ENCODE assay signal across 1 cellular context in genomic region chr4:77156912-77157858, GRCh38.
TF ChIP-seq lines count a peak whose summit lies in the region.

A gene with protein sequence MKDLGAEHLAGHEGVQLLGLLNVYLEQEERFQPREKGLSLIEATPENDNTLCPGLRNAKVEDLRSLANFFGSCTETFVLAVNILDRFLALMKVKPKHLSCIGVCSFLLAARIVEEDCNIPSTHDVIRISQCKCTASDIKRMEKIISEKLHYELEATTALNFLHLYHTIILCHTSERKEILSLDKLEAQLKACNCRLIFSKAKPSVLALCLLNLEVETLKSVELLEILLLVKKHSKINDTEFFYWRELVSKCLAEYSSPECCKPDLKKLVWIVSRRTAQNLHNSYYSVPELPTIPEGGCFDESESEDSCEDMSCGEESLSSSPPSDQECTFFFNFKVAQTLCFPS (plus strand): TSS chr4:77157207. CDS start chr4:77158533, 1,326 bp downstream.

TF ChIP-seq in HepG2, 621 proteins besides CTCF, POLR2A, EP300 and RAD21 (continued from another document and continues in another):
- TF ChIP-seq, protein P1, sequence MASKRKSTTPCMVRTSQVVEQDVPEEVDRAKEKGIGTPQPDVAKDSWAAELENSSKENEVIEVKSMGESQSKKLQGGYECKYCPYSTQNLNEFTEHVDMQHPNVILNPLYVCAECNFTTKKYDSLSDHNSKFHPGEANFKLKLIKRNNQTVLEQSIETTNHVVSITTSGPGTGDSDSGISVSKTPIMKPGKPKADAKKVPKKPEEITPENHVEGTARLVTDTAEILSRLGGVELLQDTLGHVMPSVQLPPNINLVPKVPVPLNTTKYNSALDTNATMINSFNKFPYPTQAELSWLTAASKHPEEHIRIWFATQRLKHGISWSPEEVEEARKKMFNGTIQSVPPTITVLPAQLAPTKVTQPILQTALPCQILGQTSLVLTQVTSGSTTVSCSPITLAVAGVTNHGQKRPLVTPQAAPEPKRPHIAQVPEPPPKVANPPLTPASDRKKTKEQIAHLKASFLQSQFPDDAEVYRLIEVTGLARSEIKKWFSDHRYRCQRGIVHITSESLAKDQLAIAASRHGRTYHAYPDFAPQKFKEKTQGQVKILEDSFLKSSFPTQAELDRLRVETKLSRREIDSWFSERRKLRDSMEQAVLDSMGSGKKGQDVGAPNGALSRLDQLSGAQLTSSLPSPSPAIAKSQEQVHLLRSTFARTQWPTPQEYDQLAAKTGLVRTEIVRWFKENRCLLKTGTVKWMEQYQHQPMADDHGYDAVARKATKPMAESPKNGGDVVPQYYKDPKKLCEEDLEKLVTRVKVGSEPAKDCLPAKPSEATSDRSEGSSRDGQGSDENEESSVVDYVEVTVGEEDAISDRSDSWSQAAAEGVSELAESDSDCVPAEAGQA (IDR thresholded peaks at IDR 0.05; ENCODE audit: low read depth): no peak
- TF ChIP-seq, protein P1 (CRISPR knock-in tag; IDR thresholded peaks at IDR 0.05; ENCODE audit: borderline replicate concordance): 0 out of 2 replicates have a peak, but pooled peaks have one; percentile 31
- TF ChIP-seq LBX2 (CRISPR knock-in tag; IDR thresholded peaks at IDR 0.05; ENCODE audit: borderline replicate concordance) (no peak), ZKSCAN5 (CRISPR knock-in tag; IDR thresholded peaks at IDR 0.05) (no peak), DR1 (CRISPR knock-in tag; IDR thresholded peaks at IDR 0.05) (peak; percentile 45; the same call in 1 of the 2 replicates), ZBTB20 (CRISPR knock-in tag; IDR thresholded peaks at IDR 0.05; ENCODE audit: borderline replicate concordance, low read depth) (no peak), NFATC3 (CRISPR knock-in tag; IDR thresholded peaks at IDR 0.05) (no peak), ZSCAN22 (CRISPR knock-in tag; IDR thresholded peaks at IDR 0.05) (no peak), ZNF256 (CRISPR knock-in tag; conservative IDR thresholded peaks at IDR 0.05) (no peak), ZFP90 (CRISPR knock-in tag; IDR thresholded peaks at IDR 0.05; ENCODE audit: borderline replicate concordance) (no peak), ZIK1 (CRISPR knock-in tag; IDR thresholded peaks at IDR 0.05; ENCODE audit: borderline replicate concordance, low read depth) (no peak), MATR3 (CRISPR knock-in tag; IDR thresholded peaks at IDR 0.05) (no peak), ZEB1 (IDR thresholded peaks at IDR 0.05; ENCODE audit: insufficient replicate concordance, low read depth) (peak; percentile 59), ZNF672 (CRISPR knock-in tag; IDR thresholded peaks at IDR 0.05) (no peak), ZFP82 (CRISPR knock-in tag; IDR thresholded peaks at IDR 0.05; ENCODE audit: borderline replicate concordance) (no peak), ZNF615 (CRISPR knock-in tag; IDR thresholded peaks at IDR 0.05; ENCODE audit: borderline replicate concordance) (no peak), ATF1 (CRISPR knock-in tag; IDR thresholded peaks at IDR 0.05) (peak; percentile 78), PHB2 (IDR thresholded peaks at IDR 0.05; ENCODE audit: partially characterized antibody) (no peak), THAP11 (CRISPR knock-in tag; IDR thresholded peaks at IDR 0.05) (peak; percentile 55), ZNF780A (CRISPR knock-in tag; IDR thresholded peaks at IDR 0.05) (no peak; the same call in 1 of the 2 replicates), FOXA3 (CRISPR knock-in tag; IDR thresholded peaks at IDR 0.05) (no peak), TGIF2 (CRISPR knock-in tag; IDR thresholded peaks at IDR 0.05) (peak; percentile 45; the same call in 1 of the 2 replicates), DDIT3 (CRISPR knock-in tag; IDR thresholded peaks at IDR 0.05) (no peak), HOXA7 (CRISPR knock-in tag; IDR thresholded peaks at IDR 0.05) (no peak), POLR2G (IDR thresholded peaks at IDR 0.05; ENCODE audit: low read depth, low read length) (peak; percentile 71), ZBTB14 (CRISPR knock-in tag; IDR thresholded peaks at IDR 0.05) (no peak), HHEX (CRISPR knock-in tag; IDR thresholded peaks at IDR 0.05) (no peak), SALL2 (CRISPR knock-in tag; IDR thresholded peaks at IDR 0.05) (no peak), ZSCAN31 (CRISPR knock-in tag; IDR thresholded peaks at IDR 0.05; ENCODE audit: low read depth) (no peak), DPF2 (CRISPR knock-in tag; IDR thresholded peaks at IDR 0.05; ENCODE audit: borderline replicate concordance, low read depth) (no peak), TIGD3 (CRISPR knock-in tag; IDR thresholded peaks at IDR 0.05; ENCODE audit: borderline replicate concordance) (no peak), TMF1 (CRISPR knock-in tag; IDR thresholded peaks at IDR 0.05; ENCODE audit: low read depth) (peak; percentile 75; the same call in 1 of the 2 replicates)
- TF ChIP-seq, protein P2, sequence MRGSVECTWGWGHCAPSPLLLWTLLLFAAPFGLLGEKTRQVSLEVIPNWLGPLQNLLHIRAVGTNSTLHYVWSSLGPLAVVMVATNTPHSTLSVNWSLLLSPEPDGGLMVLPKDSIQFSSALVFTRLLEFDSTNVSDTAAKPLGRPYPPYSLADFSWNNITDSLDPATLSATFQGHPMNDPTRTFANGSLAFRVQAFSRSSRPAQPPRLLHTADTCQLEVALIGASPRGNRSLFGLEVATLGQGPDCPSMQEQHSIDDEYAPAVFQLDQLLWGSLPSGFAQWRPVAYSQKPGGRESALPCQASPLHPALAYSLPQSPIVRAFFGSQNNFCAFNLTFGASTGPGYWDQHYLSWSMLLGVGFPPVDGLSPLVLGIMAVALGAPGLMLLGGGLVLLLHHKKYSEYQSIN (CRISPR knock-in tag; IDR thresholded peaks at IDR 0.05; ENCODE audit: borderline replicate concordance): no peak
- TF ChIP-seq, protein P3, sequence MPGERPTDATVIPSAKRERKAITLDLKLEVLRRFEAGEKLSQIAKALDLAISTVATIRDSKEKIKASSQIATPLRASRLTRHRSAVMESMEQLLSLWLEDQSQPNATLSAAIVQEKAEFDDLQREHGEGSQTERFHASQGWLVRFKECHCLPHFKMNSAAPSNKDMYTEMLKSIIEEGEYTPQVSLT (CRISPR knock-in tag; IDR thresholded peaks at IDR 0.05; ENCODE audit: borderline replicate concordance, low read depth): no peak
- TF ChIP-seq, protein P4, sequence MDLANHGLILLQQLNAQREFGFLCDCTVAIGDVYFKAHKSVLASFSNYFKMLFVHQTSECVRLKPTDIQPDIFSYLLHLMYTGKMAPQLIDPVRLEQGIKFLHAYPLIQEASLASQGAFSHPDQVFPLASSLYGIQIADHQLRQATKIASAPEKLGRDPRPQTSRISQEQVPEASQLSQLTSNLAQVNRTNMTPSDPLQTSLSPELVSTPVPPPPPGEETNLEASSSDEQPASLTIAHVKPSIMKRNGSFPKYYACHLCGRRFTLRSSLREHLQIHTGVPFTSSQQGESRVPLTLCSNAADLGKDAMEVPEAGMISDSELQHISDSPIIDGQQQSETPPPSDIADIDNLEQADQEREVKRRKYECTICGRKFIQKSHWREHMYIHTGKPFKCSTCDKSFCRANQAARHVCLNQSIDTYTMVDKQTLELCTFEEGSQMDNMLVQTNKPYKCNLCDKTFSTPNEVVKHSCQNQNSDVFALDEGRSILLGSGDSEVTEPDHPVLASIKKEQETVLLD (CRISPR knock-in tag; IDR thresholded peaks at IDR 0.05; ENCODE audit: low read depth): no peak; the same call in 1 of the 2 replicates
- TF ChIP-seq, protein P5, sequence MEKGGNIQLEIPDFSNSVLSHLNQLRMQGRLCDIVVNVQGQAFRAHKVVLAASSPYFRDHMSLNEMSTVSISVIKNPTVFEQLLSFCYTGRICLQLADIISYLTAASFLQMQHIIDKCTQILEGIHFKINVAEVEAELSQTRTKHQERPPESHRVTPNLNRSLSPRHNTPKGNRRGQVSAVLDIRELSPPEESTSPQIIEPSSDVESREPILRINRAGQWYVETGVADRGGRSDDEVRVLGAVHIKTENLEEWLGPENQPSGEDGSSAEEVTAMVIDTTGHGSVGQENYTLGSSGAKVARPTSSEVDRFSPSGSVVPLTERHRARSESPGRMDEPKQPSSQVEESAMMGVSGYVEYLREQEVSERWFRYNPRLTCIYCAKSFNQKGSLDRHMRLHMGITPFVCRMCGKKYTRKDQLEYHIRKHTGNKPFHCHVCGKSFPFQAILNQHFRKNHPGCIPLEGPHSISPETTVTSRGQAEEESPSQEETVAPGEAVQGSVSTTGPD (CRISPR knock-in tag; IDR thresholded peaks at IDR 0.05): no peak
- TF ChIP-seq, protein P6, sequence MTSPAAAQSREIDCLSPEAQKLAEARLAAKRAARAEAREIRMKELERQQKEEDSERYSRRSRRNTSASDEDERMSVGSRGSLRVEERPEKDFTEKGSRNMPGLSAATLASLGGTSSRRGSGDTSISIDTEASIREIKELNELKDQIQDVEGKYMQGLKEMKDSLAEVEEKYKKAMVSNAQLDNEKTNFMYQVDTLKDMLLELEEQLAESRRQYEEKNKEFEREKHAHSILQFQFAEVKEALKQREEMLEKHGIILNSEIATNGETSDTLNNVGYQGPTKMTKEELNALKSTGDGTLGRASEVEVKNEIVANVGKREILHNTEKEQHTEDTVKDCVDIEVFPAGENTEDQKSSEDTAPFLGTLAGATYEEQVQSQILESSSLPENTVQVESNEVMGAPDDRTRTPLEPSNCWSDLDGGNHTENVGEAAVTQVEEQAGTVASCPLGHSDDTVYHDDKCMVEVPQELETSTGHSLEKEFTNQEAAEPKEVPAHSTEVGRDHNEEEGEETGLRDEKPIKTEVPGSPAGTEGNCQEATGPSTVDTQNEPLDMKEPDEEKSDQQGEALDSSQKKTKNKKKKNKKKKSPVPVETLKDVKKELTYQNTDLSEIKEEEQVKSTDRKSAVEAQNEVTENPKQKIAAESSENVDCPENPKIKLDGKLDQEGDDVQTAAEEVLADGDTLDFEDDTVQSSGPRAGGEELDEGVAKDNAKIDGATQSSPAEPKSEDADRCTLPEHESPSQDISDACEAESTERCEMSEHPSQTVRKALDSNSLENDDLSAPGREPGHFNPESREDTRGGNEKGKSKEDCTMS (CRISPR knock-in tag; conservative IDR thresholded peaks at IDR 0.05): no peak
- TF ChIP-seq, protein P7, sequence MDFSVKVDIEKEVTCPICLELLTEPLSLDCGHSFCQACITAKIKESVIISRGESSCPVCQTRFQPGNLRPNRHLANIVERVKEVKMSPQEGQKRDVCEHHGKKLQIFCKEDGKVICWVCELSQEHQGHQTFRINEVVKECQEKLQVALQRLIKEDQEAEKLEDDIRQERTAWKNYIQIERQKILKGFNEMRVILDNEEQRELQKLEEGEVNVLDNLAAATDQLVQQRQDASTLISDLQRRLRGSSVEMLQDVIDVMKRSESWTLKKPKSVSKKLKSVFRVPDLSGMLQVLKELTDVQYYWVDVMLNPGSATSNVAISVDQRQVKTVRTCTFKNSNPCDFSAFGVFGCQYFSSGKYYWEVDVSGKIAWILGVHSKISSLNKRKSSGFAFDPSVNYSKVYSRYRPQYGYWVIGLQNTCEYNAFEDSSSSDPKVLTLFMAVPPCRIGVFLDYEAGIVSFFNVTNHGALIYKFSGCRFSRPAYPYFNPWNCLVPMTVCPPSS (IDR thresholded peaks at IDR 0.05): no peak
